ENCODE assay signal across 8 cellular contexts in the genomic region with DNA sequence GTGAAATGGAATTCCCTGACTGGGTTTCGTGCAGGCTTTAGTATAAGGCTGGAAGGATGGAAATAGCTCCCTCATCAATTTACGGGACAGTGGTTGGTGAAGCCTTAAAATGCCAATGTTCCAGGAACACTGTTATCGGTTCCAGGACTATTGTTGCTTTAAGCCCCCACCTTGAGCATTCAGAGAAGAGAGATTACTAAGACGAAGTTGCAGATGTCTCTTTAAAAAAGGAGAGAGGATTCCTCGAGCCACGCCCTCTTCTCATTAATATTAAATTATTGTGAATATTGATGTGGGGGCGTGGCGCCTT. TPM values are rescaled to one million over a fixed set of nuclear protein-coding genes. Genes with fewer than 3 reads are reported as not detected.
A peak's percentile ranks its signal among the peaks of the same experiment; 100 is the strongest.
DNase-seq lines count a peak whose midpoint lies in the region; ATAC-seq and TF ChIP-seq lines count a peak whose summit lies in the region.

No MANE protein-coding gene starts in this region.

- no peaks in the 10 kb centered on the region for H3K9me3 Mint-ChIP-seq in activated naive CD4-positive, alpha-beta T cell treated with anti-CD3 and anti-CD28 coated beads, Interleukin-2, amount 50 U/mL, for 24 hours
- H3K9me3 Mint-ChIP-seq in activated naive CD4-positive, alpha-beta T cell treated with anti-CD3 and anti-CD28 coated beads, Interleukin-2, amount 10 ng/mL, durations not matched to agents 7 days and 5 days: no peaks in the 10 kb centered on the region
- no peaks in the 10 kb centered on the region for H3K9me3 Mint-ChIP-seq in WTC11

- H3K4me1 ChIP-seq in tibial nerve: peaks cover 0 to 82% (median 24%) of the 10 kb centered on the region in 4 donors

- peaks cover 17% of the 10 kb centered on the region for H3K27me3 Mint-ChIP-seq in activated naive CD4-positive, alpha-beta T cell treated with anti-CD3 and anti-CD28 coated beads, Interleukin-2, amount 50 U/mL, for 24 hours
- H3K27me3 Mint-ChIP-seq in activated naive CD4-positive, alpha-beta T cell treated with anti-CD3 and anti-CD28 coated beads, Interleukin-2, amount 10 ng/mL, durations not matched to agents 7 days and 5 days: peaks cover 85% of the 10 kb centered on the region
- H3K27me3 Mint-ChIP-seq in WTC11 (ENCODE audit: low read depth): peaks cover 10% of the 10 kb centered on the region

- peak overlapping the region; percentile 30 for H3K27ac Mint-ChIP-seq in activated naive CD4-positive, alpha-beta T cell treated with anti-CD3 and anti-CD28 coated beads, Interleukin-2, amount 50 U/mL, for 24 hours
- no peak overlapping the region for H3K27ac Mint-ChIP-seq in activated naive CD4-positive, alpha-beta T cell treated with anti-CD3 and anti-CD28 coated beads, Interleukin-2, amount 10 ng/mL, durations not matched to agents 7 days and 5 days
- no peak overlapping the region for H3K27ac Mint-ChIP-seq in WTC11

- no peak for TF ChIP-seq POLR2A in tibial nerve (IDR thresholded peaks at IDR 0.05)

- 6 to 9% methylated on average over 8 of the region's 8 CpGs for WGBS in tibial nerve, 2 donors

- no peak for ATAC-seq in WTC11
- no peak for ATAC-seq in GM21737 (IDR thresholded peaks at IDR 0.05; ENCODE audit: unreplicated experiment)

- H3K27ac ChIP-seq in tibial nerve: peak overlapping the region in 2 of 4 donors; percentile 71 to 76

- no peaks in the 10 kb centered on the region for H3K36me3 ChIP-seq in tibial nerve

- no peak for TF ChIP-seq EP300 in tibial nerve (IDR thresholded peaks at IDR 0.05)

- peaks cover 0 to 49% of the 10 kb centered on the region in 2 donors for H3K27me3 ChIP-seq in tibial nerve

- no peak for DNase-seq in activated naive CD4-positive, alpha-beta T cell treated with anti-CD3 and anti-CD28 coated beads, Interleukin-2, amount 10 ng/mL, durations not matched to agents 7 days and 5 days
- DNase-seq in WTC11 (ENCODE audit: low spot score): no peak
- peak; percentile 34 for DNase-seq in inferior parietal cortex (ENCODE audit: extremely low spot score)
- peak in 1 of 2 donors; percentile 63 for DNase-seq in tibial nerve (ENCODE audit: low spot score in 2 of 2)
- no peak for DNase-seq in activated CD4-positive, alpha-beta T cell treated with anti-CD3 and anti-CD28 coated beads for 1 hour
- DNase-seq in UCSD-AML1 (lab: John Stamatoyannopoulos, UW; ENCODE audit: unreplicated experiment): no peak

- peak overlapping the region; percentile 39 to 63 (median 46) for H3K4me3 ChIP-seq in tibial nerve

- TF ChIP-seq CTCF in WTC11 (IDR thresholded peaks at IDR 0.05) (no peak), tibial nerve (IDR thresholded peaks at IDR 0.05) (no peak)

- peak overlapping the region; percentile 73 for H3K4me3 Mint-ChIP-seq in activated naive CD4-positive, alpha-beta T cell treated with anti-CD3 and anti-CD28 coated beads, Interleukin-2, amount 50 U/mL, for 24 hours
- H3K4me3 Mint-ChIP-seq in activated naive CD4-positive, alpha-beta T cell treated with anti-CD3 and anti-CD28 coated beads, Interleukin-2, amount 10 ng/mL, durations not matched to agents 7 days and 5 days: no peak overlapping the region
- H3K4me3 Mint-ChIP-seq in WTC11: peak overlapping the region; percentile 77

- H3K36me3 Mint-ChIP-seq in activated naive CD4-positive, alpha-beta T cell treated with anti-CD3 and anti-CD28 coated beads, Interleukin-2, amount 50 U/mL, for 24 hours: no peaks in the 10 kb centered on the region
- no peaks in the 10 kb centered on the region for H3K36me3 Mint-ChIP-seq in activated naive CD4-positive, alpha-beta T cell treated with anti-CD3 and anti-CD28 coated beads, Interleukin-2, amount 10 ng/mL, durations not matched to agents 7 days and 5 days
- no peaks in the 10 kb centered on the region for H3K36me3 Mint-ChIP-seq in WTC11

- CTCF ChIA-PET in activated naive CD4-positive, alpha-beta T cell treated with anti-CD3 and anti-CD28 coated beads, Interleukin-2, amount 10 ng/mL, durations not matched to agents 7 days and 5 days (lab: Charles Lee): interaction anchor here (2.9 kb wide), 1 partner anchor 32 kb away, joined by 8 read pairs; no protein-coding TSS in a partner anchor
- CTCF ChIA-PET in WTC11 (lab: Charles Lee): interaction anchor here (0.8 to 5.8 kb wide), 24 partner anchors 10 to 115 kb away, joined by 3 to 132 read pairs (median 7); a partner anchor contains a TSS

- H3K9me3 ChIP-seq in tibial nerve: no peaks in the 10 kb centered on the region

- H3K4me1 Mint-ChIP-seq in activated naive CD4-positive, alpha-beta T cell treated with anti-CD3 and anti-CD28 coated beads, Interleukin-2, amount 50 U/mL, for 24 hours: peaks cover 15% of the 10 kb centered on the region
- H3K4me1 Mint-ChIP-seq in activated naive CD4-positive, alpha-beta T cell treated with anti-CD3 and anti-CD28 coated beads, Interleukin-2, amount 10 ng/mL, durations not matched to agents 7 days and 5 days: peaks cover 14% of the 10 kb centered on the region
- peaks cover 47% of the 10 kb centered on the region for H3K4me1 Mint-ChIP-seq in WTC11

- POLR2A ChIA-PET in WTC11 (lab: Charles Lee): interaction anchor here (1.0 to 4.2 kb wide), 5 partner anchors 10 to 62 kb away, joined by 3 to 67 read pairs (median 12); no protein-coding TSS in a partner anchor

TF ChIP-seq in WTC11, 78 proteins besides CTCF, POLR2A, EP300 and RAD21:
- TF ChIP-seq SP1 (CRISPR knock-in tag; conservative IDR thresholded peaks at IDR 0.05) (0 out of 2 replicates have a peak, but pooled peaks have one; percentile 23), FOXJ3 (CRISPR knock-in tag; IDR thresholded peaks at IDR 0.05; ENCODE audit: borderline replicate concordance) (no peak)

RNA-seq across cellular contexts. Expression of a gene that starts 0.2 kb away (rescaled TPM):
- total RNA-seq in WTC11 (2021) (10.9 to 12.6 TPM (median 11.4 TPM) in 3 replicates), tibial nerve (1 to 10 TPM; 2.0 to 6.9 (median 3.4) TPM)
